ENCODE assay signal across 8 cellular contexts in genomic region chr1:182143154-182143657, GRCh38.
DNase-seq lines count a peak whose midpoint lies in the region; ATAC-seq and TF ChIP-seq lines count a peak whose summit lies in the region.

No MANE protein-coding gene starts in this region.

- no peaks in the 10 kb centered on the region for H3K36me3 Mint-ChIP-seq in chondrocyte (ENCODE audit: low read depth)

- no peaks in the 10 kb centered on the region for H3K27me3 Mint-ChIP-seq in chondrocyte (ENCODE audit: low read depth)

- H3K27ac Mint-ChIP-seq in chondrocyte (ENCODE audit: unreplicated experiment) = peak overlapping the region; percentile 94

- H3K4me1 Mint-ChIP-seq in chondrocyte (ENCODE audit: low read depth) = peaks cover 25% of the 10 kb centered on the region

- peak; percentile 98 for TF ChIP-seq CTCF in chondrocyte (IDR thresholded peaks at IDR 0.05)

- intact Hi-C loops in left colon (cut with DNase I, micrococcal nuclease) = loop anchor here in 1 of 2 donors (5.0 to 10.0 kb wide), 2 partner anchors 152 to 254 kb away; no protein-coding TSS in a partner anchor

- DNase-seq in CMK (ENCODE audit: low read depth) = peak; percentile 71
- peak; percentile 88 for DNase-seq in NCI-H460 (ENCODE audit: extremely low read depth, low read depth)
- DNase-seq in activated CD4-positive, alpha-beta T cell treated with anti-CD3 and anti-CD28 coated beads for 4 hours = peak; percentile 86 to 88
- DNase-seq in chondrocyte (ENCODE audit: low spot score) = no peak
- peak; percentile 87 to 96 for DNase-seq in left colon
- DNase-seq in stimulated activated CD4-positive, alpha-beta T cell treated with anti-CD3 and anti-CD28 coated beads, Interleukin-15, amount 100 ng/mL, for 48 hours (ENCODE audit: low read depth in 2 of 2) = peak; percentile 75 to 81

- H3K4me3 Mint-ChIP-seq in chondrocyte (ENCODE audit: unreplicated experiment) = no peak overlapping the region

- ATAC-seq in HG02642 (IDR thresholded peaks at IDR 0.05; ENCODE audit: poor library complexity, unreplicated experiment) (peak; percentile 45), left colon (peak; percentile 79), GM18520 (IDR thresholded peaks at IDR 0.05; ENCODE audit: unreplicated experiment) (no peak)

- no peaks in the 10 kb centered on the region for H3K9me3 Mint-ChIP-seq in chondrocyte (ENCODE audit: low read depth)
